Comparison of ENCODE assay signal across 8 cellular contexts in the genomic region with DNA sequence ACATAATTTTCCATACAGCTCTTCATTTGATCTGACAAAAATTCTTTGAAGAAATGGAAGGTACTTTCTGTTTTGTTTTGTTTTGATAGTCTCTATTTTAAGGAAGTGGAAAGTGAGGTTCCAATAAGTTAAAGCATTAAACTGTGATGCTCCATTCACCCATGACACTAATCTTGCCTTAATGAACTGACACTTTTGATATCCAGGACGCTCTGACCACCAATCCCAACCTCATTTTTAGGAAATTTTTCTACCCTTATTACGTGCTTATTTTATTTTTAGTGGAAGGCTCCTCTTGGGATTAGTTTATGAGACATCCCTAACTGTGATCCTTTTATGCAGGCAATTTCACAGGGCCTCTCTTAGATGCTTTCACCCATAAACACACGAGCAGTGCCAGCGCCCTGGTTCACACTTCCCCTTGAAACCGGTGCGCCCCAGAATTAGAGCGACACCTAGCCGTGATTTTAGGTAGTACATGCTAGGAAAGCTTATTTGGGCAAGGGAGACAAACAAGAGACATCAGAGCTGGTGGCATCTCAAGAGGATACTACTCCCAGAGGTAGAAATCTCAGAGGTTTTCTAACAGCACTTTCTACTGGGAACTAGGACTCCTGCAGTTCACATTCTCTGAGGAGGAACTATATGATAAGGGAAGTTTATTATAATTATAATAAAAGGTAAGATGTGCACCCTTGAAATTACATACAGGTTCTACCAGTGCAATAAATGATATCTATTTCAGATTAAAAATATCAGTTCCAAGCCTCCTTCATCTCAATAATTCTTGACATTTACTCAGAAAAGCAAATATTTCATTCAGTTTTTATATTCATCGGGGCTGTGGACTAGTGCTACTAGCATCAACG.
DNase-seq lines count a peak whose midpoint lies in the region; ATAC-seq and TF ChIP-seq lines count a peak whose summit lies in the region.

No MANE protein-coding gene starts in this region.

- H3K4me1 ChIP-seq in DOHH2 (ENCODE audit: control insufficient read depth, low read length) (peaks cover 10% of the 10 kb centered on the region), OCI-LY7 (ENCODE audit: insufficient read depth, low read length, poor library complexity, severe bottlenecking) (peaks cover 3% of the 10 kb centered on the region), neuron (ENCODE audit: insufficient read depth, low read length) (no peaks in the 10 kb centered on the region), stomach (peaks cover 0 to 8% (median 4%) of the 10 kb centered on the region in 4 donors)

- POLR2A ChIA-PET in OCI-LY7 (lab: Charles Lee): interaction anchor here (0.6 kb wide), 1 partner anchor 669 kb away, joined by 3 read pairs; no protein-coding TSS in a partner anchor

- WGBS in stomach, 5 donors: 28 to 31% (median 29%) methylated on average over 10 of the region's 10 CpGs

- TF ChIP-seq CTCF in DOHH2 (IDR thresholded peaks at IDR 0.05; ENCODE audit: low read depth, low read length, poor library complexity, severe bottlenecking) (peak; percentile 87), OCI-LY7 (conservative IDR thresholded peaks at IDR 0.05; ENCODE audit: low read length) (peak; percentile 95), stomach (IDR thresholded peaks at IDR 0.05) (peak in 5 of 7 experiments; percentile 52 to 89 (median 87))

- no peak overlapping the region for H3K27ac ChIP-seq in DOHH2 (ENCODE audit: low read depth, low read length)
- H3K27ac ChIP-seq in OCI-LY7 (ENCODE audit: low read depth, low read length, poor library complexity, severe bottlenecking): no peak overlapping the region
- H3K27ac ChIP-seq in stomach: no peak overlapping the region

- intact Hi-C loops in OCI-LY7 (cut with micrococcal nuclease; ENCODE audit: unreplicated experiment) (loop anchor here (5.0 to 10.0 kb wide), 2 partner anchors 242 to 440 kb away; no protein-coding TSS in a partner anchor), stomach (cut with DNase I; ENCODE audit: low total_unique reads) (no loop called here)

- no peaks in the 10 kb centered on the region for H3K9me2 ChIP-seq in DOHH2 (replicated peaks; ENCODE audit: control insufficient read depth, low read length)
- no peaks in the 10 kb centered on the region for H3K9me2 ChIP-seq in OCI-LY7 (ENCODE audit: insufficient read depth, low read length)

- no TSS peak for BruUV-seq in OCI-LY7 (replicated peaks; lab: Mats Ljungman, UMichigan)

- TF ChIP-seq RAD21 in Ishikawa (IDR thresholded peaks at IDR 0.05; ENCODE audit: low read depth): peak; percentile 93

- DNase-seq in OCI-LY7 (ENCODE audit: low spot score) (peak; percentile 69), fibroblast of peridontal ligament (ENCODE audit: extremely low read depth) (peak; percentile 81), stomach (peak; percentile 73)
- DNase-seq in activated T-cell treated with anti-CD3 and anti-CD28 coated beads, Interleukin-2, amount 50 U/mL, for 48 hours: peak; percentile 82 to 83

- no peak for TF ChIP-seq POLR2A in stomach (IDR thresholded peaks at IDR 0.05)

- H3K79me2 ChIP-seq in DOHH2 (ENCODE audit: control insufficient read depth, low read length): no peaks in the 10 kb centered on the region
- H3K79me2 ChIP-seq in OCI-LY7 (ENCODE audit: insufficient read depth, low read depth, low read length): no peaks in the 10 kb centered on the region

- H3F3A ChIP-seq in DOHH2 (ENCODE audit: control insufficient read depth, insufficient read depth): no peaks in the 10 kb centered on the region

- no peak for TF ChIP-seq EP300 in Ishikawa (IDR thresholded peaks at IDR 0.05; ENCODE audit: borderline replicate concordance)
- TF ChIP-seq EP300 in stomach (IDR thresholded peaks at IDR 0.05): no peak

- no peaks in the 10 kb centered on the region for H3K27me3 ChIP-seq in DOHH2 (ENCODE audit: control insufficient read depth, low read length)
- no peaks in the 10 kb centered on the region for H3K27me3 ChIP-seq in neuron (ENCODE audit: insufficient read depth, low read length)
- H3K27me3 ChIP-seq in stomach: no peaks in the 10 kb centered on the region

- H2AFZ ChIP-seq in OCI-LY7 (ENCODE audit: low read length) (peak overlapping the region; percentile 30; the same call in 1 of the 2 replicates), neuron (ENCODE audit: low read depth, low read length) (peak overlapping the region; percentile 14)

- H3K36me3 ChIP-seq in DOHH2 (ENCODE audit: control insufficient read depth, low read length) (no peaks in the 10 kb centered on the region), OCI-LY7 (ENCODE audit: insufficient read depth, low read length) (no peaks in the 10 kb centered on the region), neuron (ENCODE audit: insufficient read depth, low read length) (no peaks in the 10 kb centered on the region), stomach (no peaks in the 10 kb centered on the region)

- ATAC-seq in GM21717 (IDR thresholded peaks at IDR 0.05; ENCODE audit: unreplicated experiment): peak; percentile 71

- CTCF ChIA-PET in OCI-LY7 (lab: Charles Lee; ENCODE audit: unreplicated experiment): no interaction called here

- H4K20me1 ChIP-seq in DOHH2 (ENCODE audit: control insufficient read depth, insufficient read depth, low read depth, low read length): no peaks in the 10 kb centered on the region
- no peaks in the 10 kb centered on the region for H4K20me1 ChIP-seq in OCI-LY7 (ENCODE audit: insufficient read depth, low read length)

- H3K9me3 ChIP-seq in DOHH2 (ENCODE audit: control insufficient read depth, insufficient read depth, low read length) (no peaks in the 10 kb centered on the region), OCI-LY7 (ENCODE audit: low read length) (no peaks in the 10 kb centered on the region), neuron (ENCODE audit: low read length) (no peaks in the 10 kb centered on the region), stomach (no peaks in the 10 kb centered on the region)

- H3K4me2 ChIP-seq in DOHH2 (ENCODE audit: low read length) (peak overlapping the region; percentile 49), OCI-LY7 (ENCODE audit: low read length) (peak overlapping the region; percentile 15; the same call in 1 of the 2 replicates)

- peak overlapping the region; percentile 29; the same call in 1 of the 2 replicates for H3K4me3 ChIP-seq in DOHH2 (ENCODE audit: low read length)
- H3K4me3 ChIP-seq in OCI-LY7 (ENCODE audit: low read depth, low read length, poor library complexity, severe bottlenecking): no peak overlapping the region
- no peak overlapping the region for H3K4me3 ChIP-seq in neuron (ENCODE audit: low read length)
- no peak overlapping the region for H3K4me3 ChIP-seq in stomach

TF ChIP-seq in Ishikawa, 13 proteins besides CTCF, POLR2A, EP300 and RAD21:
- TF ChIP-seq, protein P1, sequence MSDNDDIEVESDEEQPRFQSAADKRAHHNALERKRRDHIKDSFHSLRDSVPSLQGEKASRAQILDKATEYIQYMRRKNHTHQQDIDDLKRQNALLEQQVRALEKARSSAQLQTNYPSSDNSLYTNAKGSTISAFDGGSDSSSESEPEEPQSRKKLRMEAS (IDR thresholded peaks at IDR 0.05): no peak
- TF ChIP-seq TEAD4 (IDR thresholded peaks at IDR 0.05): no peak
- TF ChIP-seq ZBTB7A (IDR thresholded peaks at IDR 0.05; ENCODE audit: low read depth): no peak
- no peak for TF ChIP-seq CREB1 (IDR thresholded peaks at IDR 0.05; ENCODE audit: low read depth)
- TF ChIP-seq TAF1 (IDR thresholded peaks at IDR 0.05; ENCODE audit: low read depth): no peak
- TF ChIP-seq REST (IDR thresholded peaks at IDR 0.05; ENCODE audit: low read depth): no peak
- no peak for TF ChIP-seq TCF12 (IDR thresholded peaks at IDR 0.05; ENCODE audit: low read depth)
- no peak for TF ChIP-seq FOXM1 (IDR thresholded peaks at IDR 0.05; ENCODE audit: borderline replicate concordance, low read depth)
- no peak for TF ChIP-seq CEBPB (IDR thresholded peaks at IDR 0.05)
- TF ChIP-seq YY1 (IDR thresholded peaks at IDR 0.05; ENCODE audit: low read depth): no peak
